In genomic region chr18:9539938-9540337, GRCh38 we compare ENCODE assay signal across 17 cellular contexts.
DNase-seq lines count a peak whose midpoint lies in the region; ATAC-seq, FAIRE-seq and TF ChIP-seq lines count a peak whose summit lies in the region.
"Had no signal": no experiment of that assay in that cellular context is flagged by ENCODE, and none has a peak within 500 bp of the region (broad histone marks: within the 10 kb centered on the region; RNA-seq: fewer than 3 reads in every experiment).

No MANE protein-coding gene starts in this region.

- H3K4me1 ChIP-seq in HepG2 (ENCODE audit: insufficient read depth, low read length) (peaks cover 49% of the 10 kb centered on the region), right lobe of liver (no peaks in the 10 kb centered on the region), keratinocyte (ENCODE audit: control insufficient read depth, extremely low read depth, insufficient read depth, low read length) (peaks cover 26% of the 10 kb centered on the region)
- H3K4me1 ChIP-seq: BE2C had no signal

- no peak for FAIRE-seq in HepG2 (lab: Jason Lieb, UNC)
- no peak for FAIRE-seq in keratinocyte (lab: Jason Lieb, UNC)
- FAIRE-seq in urothelium cell line (lab: Jason Lieb, UNC) = peak; percentile 68
- FAIRE-seq: A204.1, D721Med had no signal

- BruUV-seq in HepG2 (replicated peaks; lab: Mats Ljungman, UMichigan) = no TSS peak

- H3K9me1 ChIP-seq in keratinocyte (ENCODE audit: control insufficient read depth, extremely low read depth, insufficient read depth, low read length) = no peaks in the 10 kb centered on the region

- TF ChIP-seq EP300 in HepG2 (IDR thresholded peaks at IDR 0.05; ENCODE audit: low read depth in 2 of 2, low read length in 2 of 2) = no peak
- TF ChIP-seq EP300 in HepG2 (CRISPR knock-in tag; IDR thresholded peaks at IDR 0.05; ENCODE audit: borderline replicate concordance) = no peak

- dilution Hi-C loops in keratinocyte (cut with MboI; ENCODE audit: extremely low pct_ligation_motif_present, low sequenced_read_pairs) = no loop called here

- TF ChIP-seq CTCF in HepG2 (CRISPR knock-in tag; IDR thresholded peaks at IDR 0.05) (no peak), right lobe of liver (IDR thresholded peaks at IDR 0.05) (no peak), RWPE1 (conservative IDR thresholded peaks at IDR 0.05; ENCODE audit: low read depth) (no peak), keratinocyte (optimal IDR thresholded peaks at IDR 0.05 in 1 of 3, IDR thresholded peaks at IDR 0.05 in 1 of 3, conservative IDR thresholded peaks at IDR 0.05 in 1 of 3; ENCODE audit: extremely low read depth in 1 of 3, insufficient read depth in 2 of 3, low read length in 3 of 3) (no peak)

- DNase-seq in HepG2 (ENCODE audit: low spot score) (no peak), right lobe of liver (no peak), RWPE1 (ENCODE audit: low spot score) (no peak), keratinocyte (ENCODE audit: low read depth, low spot score) (no peak), urothelium cell line (ENCODE audit: low spot score) (no peak), DMS 273 treated with DMSO at 0.1 percent for 48 hours (lab: John Stamatoyannopoulos, UW) (no peak)
- DNase-seq: BE2C, GF-D8, NCI-H1417, NCI-H187, NCI-H446 treated with DMSO at 0.1 percent for 48 hours, NCI-H69 had no signal

- ATAC-seq in HepG2 (no peak), right lobe of liver (no peak), GM19351 (IDR thresholded peaks at IDR 0.05; ENCODE audit: unreplicated experiment) (no peak), GM21381 (IDR thresholded peaks at IDR 0.05; ENCODE audit: unreplicated experiment) (no peak)

- in situ Hi-C loops in HepG2 (cut with HindIII; ENCODE audit: extremely low pct_ligation_motif_present, low pct_unique_long_range_greater_than_20kb) = no loop called here

- H3K4me3 ChIP-seq in HepG2 (replicated peaks in 1 of 3; ENCODE audit: insufficient read depth in 1 of 3, low read depth in 2 of 3, low read length in 3 of 3) (no peak overlapping the region), right lobe of liver (no peak overlapping the region), keratinocyte (ENCODE audit: control insufficient read depth in 2 of 3, extremely low read depth in 1 of 3, insufficient read depth in 2 of 3, low read depth in 1 of 3, low read length in 3 of 3) (no peak overlapping the region)

- H3K27ac ChIP-seq in HepG2 (ENCODE audit: extremely low read length, insufficient read depth, low read length) (peak overlapping the region; percentile 32), right lobe of liver (no peak overlapping the region), RWPE1 (peak overlapping the region; percentile 79), keratinocyte (ENCODE audit: control insufficient read depth, insufficient read depth, low read length) (peak overlapping the region; percentile 48)
- H3K27ac ChIP-seq: HL-60 had no signal

- H3K9ac ChIP-seq in HepG2 (ENCODE audit: insufficient read depth, low read depth, low read length) = no peak overlapping the region
- no peak overlapping the region for H3K9ac ChIP-seq in keratinocyte (ENCODE audit: control insufficient read depth, extremely low read depth, insufficient read depth, low read length)

- H3K4me2 ChIP-seq in HepG2 (ENCODE audit: low read depth, low read length) (no peak overlapping the region), keratinocyte (ENCODE audit: control insufficient read depth, extremely low read depth, insufficient read depth, low read depth, low read length) (peak overlapping the region; percentile 29)

- intact Hi-C loops in HepG2 (cut with micrococcal nuclease; ENCODE audit: unreplicated experiment) = no loop called here
- intact Hi-C loops in right lobe of liver (cut with DNase I) = no loop called here

- H2AFZ ChIP-seq in HepG2 (ENCODE audit: low read length) (no peak overlapping the region), keratinocyte (ENCODE audit: control insufficient read depth, low read length) (no peak overlapping the region)

- H3K9me3 ChIP-seq in HepG2 (ENCODE audit: low read length) = no peaks in the 10 kb centered on the region
- no peaks in the 10 kb centered on the region for H3K9me3 ChIP-seq in right lobe of liver
- no peaks in the 10 kb centered on the region for H3K9me3 ChIP-seq in keratinocyte (ENCODE audit: control insufficient read depth, low read depth, low read length)
- H3K9me3 ChIP-seq: BE2C had no signal

- H3K27me3 ChIP-seq in HepG2 (ENCODE audit: control insufficient read depth in 1 of 2, insufficient read depth in 2 of 2, low read length in 2 of 2) = no peaks in the 10 kb centered on the region
- H3K27me3 ChIP-seq in right lobe of liver = no peaks in the 10 kb centered on the region
- no peaks in the 10 kb centered on the region for H3K27me3 ChIP-seq in keratinocyte (ENCODE audit: control insufficient read depth, extremely low read depth, insufficient read depth, low read length)
- H3K27me3 ChIP-seq: BE2C had no signal

- WGBS in HepG2 (ENCODE audit: low lambda C conversion rate) = 92% methylated on average over 8 of the region's 8 CpGs
- WGBS in right lobe of liver (ENCODE audit: insufficient coverage, low coverage, low lambda C conversion rate, missing lambda C conversion rate) = 82% methylated on average over 5 of the region's 8 CpGs

- CTCF ChIA-PET in HepG2 (lab: Yijun Ruan, JAX; ENCODE audit: low intra/inter-chr PET ratio, low total read pairs) (no interaction called here), RWPE1 (lab: Yijun Ruan, JAX) (interaction anchor here (0.6 to 0.7 kb wide), 2 partner anchors 69 to 144 kb away, joined by 3 read pairs; no protein-coding TSS in a partner anchor)

- no peak for TF ChIP-seq RAD21 in HepG2 (CRISPR knock-in tag; IDR thresholded peaks at IDR 0.05)

- H3K36me3 ChIP-seq in HepG2 (replicated peaks in 1 of 2; ENCODE audit: control insufficient read depth in 1 of 2, insufficient read depth in 2 of 2, low read length in 2 of 2) = peaks cover 1 to 5% of the 10 kb centered on the region in 2 experiments; a peak in 3 of 5 replicates
- H3K36me3 ChIP-seq in right lobe of liver = peaks cover 0 to 15% (median 2%) of the 10 kb centered on the region in 4 donors
- H3K36me3 ChIP-seq in keratinocyte (ENCODE audit: control insufficient read depth in 2 of 2, extremely low read depth in 1 of 2, insufficient read depth in 2 of 2, low read length in 2 of 2) = peaks cover 7% of the 10 kb centered on the region in 2 experiments
- H3K36me3 ChIP-seq: BE2C had no signal

- no peaks in the 10 kb centered on the region for H4K20me1 ChIP-seq in HepG2 (ENCODE audit: insufficient read depth, low read length)
- no peaks in the 10 kb centered on the region for H4K20me1 ChIP-seq in keratinocyte (ENCODE audit: control insufficient read depth, extremely low read depth, insufficient read depth, low read length)

- no peaks in the 10 kb centered on the region for H3K79me2 ChIP-seq in HepG2 (ENCODE audit: insufficient read depth, low read length)
- H3K79me2 ChIP-seq in keratinocyte (ENCODE audit: control insufficient read depth, insufficient read depth, low read length) = no peaks in the 10 kb centered on the region

- TF ChIP-seq POLR2A in HepG2 (IDR thresholded peaks at IDR 0.05; ENCODE audit: insufficient read depth in 1 of 2, low read depth in 2 of 2, low read length in 2 of 2) (no peak), right lobe of liver (IDR thresholded peaks at IDR 0.05) (no peak)

- POLR2A ChIA-PET in HepG2 (lab: Yijun Ruan, JAX) (no interaction called here), RWPE1 (lab: Yijun Ruan, JAX; ENCODE audit: low non-redundant PET) (no interaction called here)

TF ChIP-seq in HepG2, 621 proteins besides CTCF, POLR2A, EP300 and RAD21:
- 0 out of 2 replicates have a peak, but pooled peaks have one; percentile 17 for TF ChIP-seq ZBTB38 (CRISPR knock-in tag; IDR thresholded peaks at IDR 0.05)
- TF ChIP-seq SNAI1 (CRISPR knock-in tag; IDR thresholded peaks at IDR 0.05; ENCODE audit: borderline replicate concordance) = no peak

Comparison
In these comparisons a context has a peak if more than half of its experiments do, and no peak if none do; other contexts are left out.
1. H3K27ac ChIP-seq: peak in HepG2 (single experiment), RWPE1 (single experiment) and keratinocyte (single experiment); none in right lobe of liver (0 of 3).